In genomic region chr2:7022486-7022885, GRCh38 we compare ENCODE assay signal across 17 cellular contexts.
A peak's percentile ranks its signal among the peaks of the same experiment; 100 is the strongest.
DNase-seq lines count a peak whose midpoint lies in the region; ATAC-seq and TF ChIP-seq lines count a peak whose summit lies in the region.
"Had no signal": no experiment of that assay in that cellular context is flagged by ENCODE, and none has a peak within 500 bp of the region (broad histone marks: within the 10 kb centered on the region; RNA-seq: fewer than 3 reads in every experiment).

No MANE protein-coding gene starts in this region.

- H3K4me3 ChIP-seq in ACC112 (ENCODE audit: low read depth, low read length) (no peak overlapping the region), dorsolateral prefrontal cortex (peak overlapping the region in 7 of 59 donors; percentile 1 to 22 (median 12)), parathyroid adenoma (ENCODE audit: low read depth, low read length) (peak overlapping the region; percentile 27)
- H3K4me3 ChIP-seq: upper lobe of right lung had no signal

- H3K4me1 ChIP-seq in ACC112 (ENCODE audit: control insufficient read depth, insufficient read depth, low read length, unreplicated experiment) (peaks cover 14% of the 10 kb centered on the region), parathyroid adenoma (peaks cover 69% of the 10 kb centered on the region)

- H3K36me3 ChIP-seq in ACC112 (ENCODE audit: insufficient read depth, low read length) = no peaks in the 10 kb centered on the region
- no peaks in the 10 kb centered on the region for H3K36me3 ChIP-seq in parathyroid adenoma (ENCODE audit: control insufficient read depth, insufficient read depth, low read length)
- H3K36me3 ChIP-seq: upper lobe of right lung had no signal

- no peak for ATAC-seq in HG03460 (IDR thresholded peaks at IDR 0.05; ENCODE audit: unreplicated experiment)
- ATAC-seq: PC-3, upper lobe of right lung had no signal

- no peaks in the 10 kb centered on the region for H3K79me2 ChIP-seq in ACC112 (ENCODE audit: control insufficient read depth, insufficient read depth, low read length, unreplicated experiment)
- peaks cover 24% of the 10 kb centered on the region for H3K79me2 ChIP-seq in parathyroid adenoma

- H3K27me3 ChIP-seq in ACC112 (ENCODE audit: insufficient read depth, low read length) = no peaks in the 10 kb centered on the region
- no peaks in the 10 kb centered on the region for H3K27me3 ChIP-seq in dorsolateral prefrontal cortex
- H3K27me3 ChIP-seq in parathyroid adenoma (ENCODE audit: control insufficient read depth, insufficient read depth, low read length) = no peaks in the 10 kb centered on the region
- H3K27me3 ChIP-seq: upper lobe of right lung had no signal

- H3K9me3 ChIP-seq in parathyroid adenoma (ENCODE audit: control insufficient read depth, low read length) = no peaks in the 10 kb centered on the region
- H3K9me3 ChIP-seq: upper lobe of right lung had no signal

- H3K4me2 ChIP-seq in parathyroid adenoma (ENCODE audit: low read length) = peak overlapping the region; percentile 35

- H2AFZ ChIP-seq in ACC112 (ENCODE audit: low read length, unreplicated experiment) = no peak overlapping the region
- H2AFZ ChIP-seq in parathyroid adenoma = peak overlapping the region; percentile 8

- H3K27ac ChIP-seq in ACC112 (ENCODE audit: low read depth, low read length) = peak overlapping the region; percentile 31; the same call in 1 of the 2 replicates
- H3K27ac ChIP-seq in dorsolateral prefrontal cortex = peak overlapping the region; percentile 9 to 98 (median 80)
- H3K27ac ChIP-seq in parathyroid adenoma = peak overlapping the region; percentile 86
- H3K27ac ChIP-seq: upper lobe of right lung had no signal

- no peak overlapping the region for H3K9ac ChIP-seq in parathyroid adenoma

- intact Hi-C loops in dorsolateral prefrontal cortex (cut with DNase I) = no loop called here

- TF ChIP-seq CTCF in dorsolateral prefrontal cortex (IDR thresholded peaks at IDR 0.05 in 54 of 56, conservative IDR thresholded peaks at IDR 0.05 in 2 of 56; ENCODE audit: low read depth in 1 of 56, partially characterized antibody in 56 of 56) (no peak), parathyroid adenoma (IDR thresholded peaks at IDR 0.05) (no peak)

- DNase-seq in amniotic epithelial cell (ENCODE audit: low read depth) = peak; percentile 77
- no peak for DNase-seq in dorsolateral prefrontal cortex
- no peak for DNase-seq in SIG-M5 (lab: John Stamatoyannopoulos, UW)
- DNase-seq in hippocampal formation (lab: John Stamatoyannopoulos, UW) = no peak
- no peak for DNase-seq in NCI-H187 treated with DMSO at 0.1 percent for 48 hours (lab: John Stamatoyannopoulos, UW)
- DNase-seq: activated B cell treated with CpG ODN at 0.5 μM for 24 hours; activated CD8-positive, alpha-beta memory T cell treated with anti-CD3 and anti-CD28 coated beads for 24 hours; activated naive CD8-positive, alpha-beta T cell treated with anti-CD3 and anti-CD28 coated beads, Interleukin-2, amount 10 ng/mL, durations not matched to agents 7 days and 5 days; cortex of kidney; DND-41; NCI-H1436 treated with DMSO at 0.1 percent for 48 hours; PC-3; stimulated activated naive CD4-positive, alpha-beta T cell treated with Interleukin-2 at 50 U/mL for 16 hours; upper lobe of right lung had no signal

Comparison
In these comparisons a context has a peak if more than half of its experiments do, and no peak if none do; other contexts are left out.
1. H3K27ac ChIP-seq: peak in every context shown above with its lines; median percentile 86 in parathyroid adenoma; 80 in dorsolateral prefrontal cortex; 31 in ACC112.